In genomic region chr12:89129471-89129870, GRCh38 we compare ENCODE assay signal across 26 cellular contexts.
A peak's percentile ranks its signal among the peaks of the same experiment; 100 is the strongest.
DNase-seq lines count a peak whose midpoint lies in the region; ATAC-seq lines count a peak whose summit lies in the region.
"Had no signal": no experiment of that assay in that cellular context is flagged by ENCODE, and none has a peak within 500 bp of the region (broad histone marks: within the 10 kb centered on the region; RNA-seq: fewer than 3 reads in every experiment).

No MANE protein-coding gene starts in this region.

- no peak overlapping the region for H3K23ac ChIP-seq in neuronal stem cell (ENCODE audit: low read depth, low read length, poor library complexity)

- H3K4me1 Mint-ChIP-seq in activated CD4-positive, alpha-beta T cell treated with anti-CD3 and anti-CD28 coated beads, Interleukin-2, amount 10 ng/mL, durations not matched to agents 7 days and 5 days = peaks cover 3% of the 10 kb centered on the region
- H3K4me1 Mint-ChIP-seq: activated naive CD8-positive, alpha-beta T cell treated with anti-CD3 and anti-CD28 coated beads for 36 hours; central memory CD8-positive, alpha-beta T cell; H9 had no signal

- no peak overlapping the region for H4K91ac ChIP-seq in neuronal stem cell (ENCODE audit: low read depth, low read length, poor library complexity)

- H4K8ac ChIP-seq in neuronal stem cell (ENCODE audit: low read depth, low read length) = no peak overlapping the region

- no peaks in the 10 kb centered on the region for H3K9me3 ChIP-seq in neuronal stem cell (replicated peaks in 1 of 2; ENCODE audit: control insufficient read depth in 2 of 2, insufficient read depth in 1 of 2, low read depth in 1 of 2, low read length in 2 of 2)
- H3K9me3 ChIP-seq: left ventricle myocardium inferior, testis, vagina had no signal

- no peaks in the 10 kb centered on the region for H3K36me3 Mint-ChIP-seq in activated CD4-positive, alpha-beta T cell treated with anti-CD3 and anti-CD28 coated beads, Interleukin-2, amount 10 ng/mL, durations not matched to agents 7 days and 5 days (ENCODE audit: low read depth)
- H3K36me3 Mint-ChIP-seq: activated naive CD8-positive, alpha-beta T cell treated with anti-CD3 and anti-CD28 coated beads for 36 hours; mesothelial cell of epicardium had no signal

- H3K27me3 ChIP-seq in neuronal stem cell (ENCODE audit: control insufficient read depth in 3 of 3, insufficient read depth in 3 of 3, low read depth in 1 of 3, low read length in 3 of 3) = no peaks in the 10 kb centered on the region
- H3K27me3 ChIP-seq: testis, vagina had no signal

- no peak overlapping the region for H3K4ac ChIP-seq in neuronal stem cell (ENCODE audit: low read length)

- no peak overlapping the region for H3K4me3 ChIP-seq in neuronal stem cell (ENCODE audit: low read length in 2 of 2)
- H3K4me3 ChIP-seq: left ventricle myocardium inferior, testis, vagina had no signal

- no peak overlapping the region for H3K4me2 ChIP-seq in neuronal stem cell (ENCODE audit: insufficient read depth, low read length, poor library complexity, severe bottlenecking)

- H3K27ac ChIP-seq in neuronal stem cell (replicated peaks; ENCODE audit: low read length) = no peak overlapping the region
- H3K27ac ChIP-seq: C4-2B, left ventricle myocardium inferior, testis, vagina, WERI-Rb-1 had no signal

- no peak overlapping the region for H3K9ac ChIP-seq in neuronal stem cell (ENCODE audit: low read depth, low read length, poor library complexity)

- no peak overlapping the region for H3K4me3 Mint-ChIP-seq in activated CD4-positive, alpha-beta T cell treated with anti-CD3 and anti-CD28 coated beads, Interleukin-2, amount 10 ng/mL, durations not matched to agents 7 days and 5 days
- H3K4me3 Mint-ChIP-seq: activated naive CD8-positive, alpha-beta T cell treated with anti-CD3 and anti-CD28 coated beads for 36 hours; central memory CD8-positive, alpha-beta T cell; H9; mesothelial cell of epicardium; naive thymus-derived CD4-positive, alpha-beta T cell had no signal

- no peak overlapping the region for H2BK120ac ChIP-seq in neuronal stem cell (ENCODE audit: low read depth, low read length)

- DNase-seq in activated CD4-positive, alpha-beta T cell treated with anti-CD3 and anti-CD28 coated beads, Interleukin-2, amount 10 ng/mL, durations not matched to agents 7 days and 5 days = peak; percentile 7
- no peak for DNase-seq in activated CD4-positive, alpha-beta T cell treated with anti-CD3 and anti-CD28 coated beads for 48 hours
- DNase-seq in NCI-H69 (lab: John Stamatoyannopoulos, UW) (peak; percentile 6), neuronal stem cell (ENCODE audit: low spot score) (no peak), NCI-H2107 treated with DMSO at 0.1 percent for 48 hours (lab: John Stamatoyannopoulos, UW; ENCODE audit: unreplicated experiment) (no peak)
- DNase-seq: activated naive CD8-positive, alpha-beta T cell treated with anti-CD3 and anti-CD28 coated beads for 36 hours; activated T-cell treated with anti-CD3 and anti-CD28 coated beads, Interleukin-2, amount 50 U/mL, for 48 hours; EL; H9; Kasumi-1; left ventricle myocardium inferior; naive thymus-derived CD4-positive, alpha-beta T cell; NCI-H1048; NCI-H82; OCI-M1; retina; stimulated activated CD4-positive, alpha-beta T cell treated with anti-CD3 and anti-CD28 coated beads, Interleukin-4, amount 100 ng/mL, for 24 hours; stimulated activated naive CD4-positive, alpha-beta T cell; testis; WERI-Rb-1 had no signal

- H3K79me1 ChIP-seq in neuronal stem cell (ENCODE audit: low read depth, low read length) = no peaks in the 10 kb centered on the region

- H3K18ac ChIP-seq in neuronal stem cell (ENCODE audit: low read length) = no peak overlapping the region

- peak overlapping the region; percentile 14 for H2AFZ ChIP-seq in neuronal stem cell (ENCODE audit: low read length)

- no peaks in the 10 kb centered on the region for H3K36me3 ChIP-seq in neuronal stem cell (replicated peaks in 1 of 2; ENCODE audit: control insufficient read depth in 2 of 2, insufficient read depth in 2 of 2, low read length in 2 of 2)
- H3K36me3 ChIP-seq: left ventricle myocardium inferior, vagina, WERI-Rb-1 had no signal

- H3K4me1 ChIP-seq in neuronal stem cell (ENCODE audit: control insufficient read depth in 2 of 2, insufficient read depth in 1 of 2, low read depth in 1 of 2, low read length in 2 of 2) = peaks cover 2% of the 10 kb centered on the region in 2 donors
- H3K4me1 ChIP-seq: testis, vagina had no signal

- POLR2A ChIA-PET in activated CD4-positive, alpha-beta T cell treated with anti-CD3 and anti-CD28 coated beads, Interleukin-2, amount 10 ng/mL, durations not matched to agents 7 days and 5 days (lab: Charles Lee) = interaction anchor here (0.6 kb wide), 1 partner anchor 242 kb away, joined by 4 read pairs; no protein-coding TSS in a partner anchor

- H2BK12ac ChIP-seq in neuronal stem cell (ENCODE audit: low read length) = no peak overlapping the region

- ATAC-seq in GM19324 (IDR thresholded peaks at IDR 0.05; ENCODE audit: low FRiP score, unreplicated experiment) (peak; percentile 52), HG03280 (IDR thresholded peaks at IDR 0.05; ENCODE audit: unreplicated experiment) (no peak)
- ATAC-seq: naive thymus-derived CD4-positive, alpha-beta T cell had no signal

- no peak overlapping the region for H3K27ac Mint-ChIP-seq in activated CD4-positive, alpha-beta T cell treated with anti-CD3 and anti-CD28 coated beads, Interleukin-2, amount 10 ng/mL, durations not matched to agents 7 days and 5 days
- H3K27ac Mint-ChIP-seq: activated naive CD8-positive, alpha-beta T cell treated with anti-CD3 and anti-CD28 coated beads for 36 hours; H9; mesothelial cell of epicardium; naive thymus-derived CD4-positive, alpha-beta T cell had no signal

- no peaks in the 10 kb centered on the region for H3K27me3 Mint-ChIP-seq in activated CD4-positive, alpha-beta T cell treated with anti-CD3 and anti-CD28 coated beads, Interleukin-2, amount 10 ng/mL, durations not matched to agents 7 days and 5 days
- H3K27me3 Mint-ChIP-seq: activated naive CD8-positive, alpha-beta T cell treated with anti-CD3 and anti-CD28 coated beads for 36 hours; central memory CD8-positive, alpha-beta T cell had no signal

- WGBS in neuronal stem cell (ENCODE audit: extremely low coverage in 2 of 2, insufficient read length in 2 of 2, insufficient replicate concordance in 1 of 2), 2 donors = no CpG with 5 or more reads among the region's 3 CpGs

- no peak overlapping the region for H3K14ac ChIP-seq in neuronal stem cell (ENCODE audit: low read length)

- no peak overlapping the region for H2BK15ac ChIP-seq in neuronal stem cell (ENCODE audit: low read length)

- no peak overlapping the region for H2BK5ac ChIP-seq in neuronal stem cell (ENCODE audit: low read length)

- CTCF ChIA-PET in activated CD4-positive, alpha-beta T cell treated with anti-CD3 and anti-CD28 coated beads, Interleukin-2, amount 10 ng/mL, durations not matched to agents 7 days and 5 days (lab: Charles Lee) = no interaction called here

- H2AK5ac ChIP-seq in neuronal stem cell (ENCODE audit: low read depth, low read length) = no peak overlapping the region

- peaks cover 6% of the 10 kb centered on the region for H3K9me3 Mint-ChIP-seq in activated CD4-positive, alpha-beta T cell treated with anti-CD3 and anti-CD28 coated beads, Interleukin-2, amount 10 ng/mL, durations not matched to agents 7 days and 5 days
- H3K9me3 Mint-ChIP-seq: activated naive CD8-positive, alpha-beta T cell treated with anti-CD3 and anti-CD28 coated beads for 36 hours; central memory CD8-positive, alpha-beta T cell; H9 had no signal

Comparison
In these comparisons a context has a peak if more than half of its experiments do, and no peak if none do; other contexts are left out.
1. DNase-seq: peak in activated CD4-positive, alpha-beta T cell treated with anti-CD3 and anti-CD28 coated beads, Interleukin-2, amount 10 ng/mL, durations not matched to agents 7 days and 5 days (single experiment) and NCI-H69 (single experiment); none in activated CD4-positive, alpha-beta T cell treated with anti-CD3 and anti-CD28 coated beads for 48 hours (single experiment), neuronal stem cell (single experiment) and NCI-H2107 treated with DMSO at 0.1 percent for 48 hours (single experiment).